In genomic region chr17:61352771-61353170, GRCh38 we compare ENCODE assay signal across 24 cellular contexts. TPM values are rescaled to one million over a fixed set of nuclear protein-coding genes. Genes with fewer than 3 reads are reported as not detected.
DNase-seq lines count a peak whose midpoint lies in the region; ATAC-seq, FAIRE-seq and TF ChIP-seq lines count a peak whose summit lies in the region.
"Had no signal": no experiment of that assay in that cellular context is flagged by ENCODE, and none has a peak within 500 bp of the region (broad histone marks: within the 10 kb centered on the region; RNA-seq: fewer than 3 reads in every experiment).

No MANE protein-coding gene starts in this region.

- 0 out of 2 replicates have a peak overlapping the region, but pooled peaks have one; percentile 56 for H3K18ac ChIP-seq in H1 (ENCODE audit: extremely low read depth, low read length)

- H3K79me2 ChIP-seq in H1 (ENCODE audit: control insufficient read depth in 1 of 2, insufficient read depth in 2 of 2, low read length in 2 of 2): no peaks in the 10 kb centered on the region

- no peak for TF ChIP-seq RAD21 in H1 (IDR thresholded peaks at IDR 0.05 in 1 of 2, conservative IDR thresholded peaks at IDR 0.05 in 1 of 2; ENCODE audit: low read depth in 2 of 2, low read length in 2 of 2)

- H3K27me3 ChIP-seq in H1 (replicated peaks in 1 of 4; ENCODE audit: control insufficient read depth in 3 of 4, extremely low read depth in 1 of 4, insufficient read depth in 3 of 4, low read length in 3 of 4): no peaks in the 10 kb centered on the region
- H3K27me3 ChIP-seq: heart left ventricle, sigmoid colon, SJSA1, tibial nerve had no signal

- H4K5ac ChIP-seq in H1 (ENCODE audit: insufficient read length, low read depth, low read length): no peak overlapping the region

- CTCF ChIA-PET in H1 (lab: Charles Lee; ENCODE audit: partially characterized antibody): interaction anchor here (0.6 to 1.3 kb wide), 3 partner anchors 9 to 37 kb away, joined by 3 to 4 read pairs (median 3); no protein-coding TSS in a partner anchor

- H2BK15ac ChIP-seq in H1 (ENCODE audit: low read length): 0 out of 2 replicates have a peak overlapping the region, but pooled peaks have one; percentile 19

- FAIRE-seq in H1 (lab: Jason Lieb, UNC): no peak
- FAIRE-seq: RCC 7860 had no signal

- TF ChIP-seq EP300 in H1 (IDR thresholded peaks at IDR 0.05; ENCODE audit: borderline replicate concordance in 1 of 2, low read depth in 2 of 2, low read length in 2 of 2): no peak

- no peak overlapping the region for H4K91ac ChIP-seq in H1 (replicated peaks; ENCODE audit: insufficient read length, low read length)

- peak overlapping the region in 1 of 4 experiments; percentile 21; a peak in 1 of 7 replicates for H3K9ac ChIP-seq in H1 (replicated peaks in 1 of 4; ENCODE audit: extremely low read depth in 1 of 4, low read depth in 3 of 4, low read length in 3 of 4)

- H3K79me1 ChIP-seq in H1 (ENCODE audit: low read depth, low read length): no peaks in the 10 kb centered on the region

- no peak overlapping the region for H2AK5ac ChIP-seq in H1 (ENCODE audit: low read depth, low read length)

- H3K4me3 ChIP-seq in H1 (ENCODE audit: extremely low read depth in 1 of 4, insufficient read depth in 2 of 4, low read depth in 3 of 4, low read length in 4 of 4): no peak overlapping the region
- H3K4me3 ChIP-seq: heart left ventricle, sigmoid colon, SJSA1, tibial nerve had no signal

- no peak overlapping the region for H3K56ac ChIP-seq in H1 (replicated peaks; ENCODE audit: insufficient read length, low read depth, low read length)

- H3K4ac ChIP-seq in H1 (replicated peaks; ENCODE audit: insufficient read length, low read depth, low read length): no peak overlapping the region

- no peaks in the 10 kb centered on the region for H3K9me3 ChIP-seq in H1 (ENCODE audit: insufficient read depth in 2 of 2, low read depth in 1 of 2, low read length in 1 of 2)
- H3K9me3 ChIP-seq: heart left ventricle, sigmoid colon, SJSA1, tibial nerve had no signal

- no peak overlapping the region for H3K14ac ChIP-seq in H1 (ENCODE audit: insufficient read length)

- no peak overlapping the region for H4K8ac ChIP-seq in H1 (ENCODE audit: extremely low read depth, insufficient read depth, low read length)

- no peak overlapping the region for H3K23ac ChIP-seq in H1 (ENCODE audit: insufficient read length)

- H2BK20ac ChIP-seq in H1 (ENCODE audit: low read length): 0 out of 2 replicates have a peak overlapping the region, but pooled peaks have one; percentile 48

- 71% methylated on average over 7 of the region's 7 CpGs; no CpG with 5 or more reads in 1 of the 2 experiments for WGBS in H1 (ENCODE audit: extremely low coverage in 1 of 2, insufficient coverage in 1 of 2, insufficient read length in 1 of 2, insufficient replicate concordance in 2 of 2, low coverage in 1 of 2, low lambda C conversion rate in 2 of 2, missing lambda C conversion rate in 1 of 2), 2 experiments

- POLR2A ChIA-PET in H1 (lab: Charles Lee; ENCODE audit: partially characterized antibody): interaction anchor here (0.7 kb wide), 1 partner anchor 8 kb away, joined by 3 read pairs; no protein-coding TSS in a partner anchor

- no peak for TF ChIP-seq CTCF in H1 (IDR thresholded peaks at IDR 0.05; ENCODE audit: control extremely low read depth in 1 of 3, insufficient read depth in 1 of 3, low read depth in 1 of 3, low read length in 3 of 3)

- peaks cover 3% of the 10 kb centered on the region; the same call in 1 of the 2 replicates for H3K23me2 ChIP-seq in H1 (ENCODE audit: low read depth, low read length)

- H4K20me1 ChIP-seq in H1 (replicated peaks in 1 of 2; ENCODE audit: control insufficient read depth in 1 of 2, insufficient read depth in 2 of 2, low read length in 2 of 2): no peaks in the 10 kb centered on the region

- no peak overlapping the region for H2AFZ ChIP-seq in H1 (ENCODE audit: low read length)

- no peak overlapping the region for H3K27ac ChIP-seq in H1 (ENCODE audit: low read depth, low read length)
- H3K27ac ChIP-seq: epithelial cell of prostate, heart left ventricle, sigmoid colon, SJSA1, tibial nerve had no signal

- no peak overlapping the region for H2BK120ac ChIP-seq in H1 (replicated peaks; ENCODE audit: low read depth, low read length)

- no peak overlapping the region; a peak in 1 of 4 replicates for H3K4me2 ChIP-seq in H1 (ENCODE audit: insufficient read depth in 1 of 2, low read depth in 2 of 2, low read length in 2 of 2)

- no peak for TF ChIP-seq POLR2A in H1 (IDR thresholded peaks at IDR 0.05; ENCODE audit: control extremely low read depth in 1 of 2, low read depth in 2 of 2, low read length in 2 of 2)

- H3K4me1 ChIP-seq in H1 (replicated peaks in 1 of 4; ENCODE audit: control insufficient read depth in 3 of 4, insufficient read depth in 4 of 4, low read length in 3 of 4): peaks cover 0 to 13% (median 8%) of the 10 kb centered on the region in 4 experiments; a peak in 4 of 7 replicates
- H3K4me1 ChIP-seq: sigmoid colon had no signal

- no peak for ATAC-seq in HG03025 (IDR thresholded peaks at IDR 0.05; ENCODE audit: low FRiP score, unreplicated experiment)
- ATAC-seq: activated CD8-positive, alpha-beta T cell treated with anti-CD3 and anti-CD28 coated beads for 36 hours; activated naive CD8-positive, alpha-beta T cell treated with anti-CD3 and anti-CD28 coated beads, Interleukin-2, amount 50 U/mL, for 24 hours; heart left ventricle; natural killer cell had no signal

- H3K36me3 ChIP-seq in H1 (ENCODE audit: control insufficient read depth in 2 of 4, insufficient read depth in 4 of 4, low read length in 3 of 4): no peaks in the 10 kb centered on the region
- H3K36me3 ChIP-seq: heart left ventricle, sigmoid colon, SJSA1 had no signal

- DNase-seq in NCI-H748 (lab: John Stamatoyannopoulos, UW; ENCODE audit: unreplicated experiment): peak; percentile 10
- DNase-seq in NCI-H748 treated with DMSO at 0.1 percent for 48 hours (lab: John Stamatoyannopoulos, UW): no peak
- no peak for DNase-seq in H1 (ENCODE audit: low read depth in 1 of 2, low spot score in 2 of 2)
- peak; percentile 47 for DNase-seq in myocyte (ENCODE audit: low read depth)
- DNase-seq in DMS79 treated with DMSO at 0.1 percent for 48 hours (lab: John Stamatoyannopoulos, UW): no peak
- DNase-seq in cortex of kidney (lab: John Stamatoyannopoulos, UW): no peak
- DNase-seq in putamen (ENCODE audit: low spot score): no peak
- DNase-seq: activated CD4-positive, alpha-beta T cell treated with anti-CD3 and anti-CD28 coated beads for 1 hour; activated CD8-positive, alpha-beta T cell treated with anti-CD3 and anti-CD28 coated beads for 36 hours; activated effector memory CD4-positive, alpha-beta T cell treated with anti-CD3 and anti-CD28 coated beads, Interleukin-2, amount 50 U/mL, for 16 hours; activated naive CD8-positive, alpha-beta T cell treated with anti-CD3 and anti-CD28 coated beads, Interleukin-2, amount 50 U/mL, for 24 hours; activated T-cell treated with anti-CD3 and anti-CD28 coated beads for 4 hours; H7; heart left ventricle; immature natural killer cell; natural killer cell; NK-92 treated with Interleukin-12 subunit alpha and Interleukin-12 subunit beta, amount 100 ng/mL, for 24 hours; sigmoid colon; T-helper 1 cell had no signal

- H2BK5ac ChIP-seq in H1 (ENCODE audit: low read depth, low read length): no peak overlapping the region

- 0 out of 2 replicates have a peak overlapping the region, but pooled peaks have one; percentile 60 for H2BK12ac ChIP-seq in H1 (ENCODE audit: low read depth, low read length)

TF ChIP-seq in H1, 55 proteins besides CTCF, POLR2A, EP300 and RAD21:
- no peak for TF ChIP-seq FOSL1 (IDR thresholded peaks at IDR 0.05; ENCODE audit: insufficient read depth, low read depth, low read length)
- TF ChIP-seq RBBP5 (IDR thresholded peaks at IDR 0.05; ENCODE audit: borderline replicate concordance, low read depth, low read length): no peak
- TF ChIP-seq JUND (IDR thresholded peaks at IDR 0.05; ENCODE audit: low read length): no peak
- no peak for TF ChIP-seq HDAC6 (IDR thresholded peaks at IDR 0.05; ENCODE audit: low read depth, low read length)
- TF ChIP-seq TAF1 (IDR thresholded peaks at IDR 0.05; ENCODE audit: low read depth, low read length): no peak
- no peak for TF ChIP-seq JUN (IDR thresholded peaks at IDR 0.05; ENCODE audit: low read depth, low read length)
- TF ChIP-seq BRCA1 (IDR thresholded peaks at IDR 0.05; ENCODE audit: low read depth, low read length): no peak
- no peak for TF ChIP-seq ASH2L (IDR thresholded peaks at IDR 0.05; ENCODE audit: low read length)
- TF ChIP-seq SAP30 (IDR thresholded peaks at IDR 0.05; ENCODE audit: insufficient read depth, insufficient replicate concordance, low read length): no peak
- TF ChIP-seq CHD2 (IDR thresholded peaks at IDR 0.05; ENCODE audit: low read length): no peak
- no peak for TF ChIP-seq KDM5A (IDR thresholded peaks at IDR 0.05; ENCODE audit: low read length)
- no peak for TF ChIP-seq ATF3 (IDR thresholded peaks at IDR 0.05; ENCODE audit: insufficient read depth, low read depth, low read length)
- TF ChIP-seq CEBPB (IDR thresholded peaks at IDR 0.05; ENCODE audit: low read depth, low read length): no peak
TF ChIP-seq in H1: peak in this region for 0.

RNA-seq across cellular contexts. Expression of gene TBX2, which starts 46.9 kb away (rescaled TPM):
- total RNA-seq in H1 (2021; fragmentation: NEBNext Ultra II Directional; extraction: Animal tissue kit (Norgen Biotek cat#: 25700)): not detected in 2 replicates
- polyA plus RNA-seq in H1 (2011; rRNA removed): 0.02 TPM in 1 of 2 replicates, not detected in the other
- polyA plus RNA-seq in H1 (2011; cell fraction: cytosol; rRNA removed): not detected
- not detected for polyA plus RNA-seq in H1 (2011; cell fraction: nucleus; rRNA removed)
- 0.09 TPM in 1 of 4 replicates, not detected in the others for polyA plus RNA-seq in H1 (2012, experiment 1 of 2)
- not detected for polyA plus RNA-seq in H1 (2012, experiment 2 of 2)
- not detected for polyA plus RNA-seq in H1 (2013, experiment 1 of 2)
- not detected for polyA plus RNA-seq in H1 (2013, experiment 2 of 2)
- polyA minus RNA-seq in H1 (2011; rRNA and poly(A)+ RNA removed): not detected in 2 replicates
- not detected for polyA minus RNA-seq in H1 (2011; cell fraction: cytosol; rRNA and poly(A)+ RNA removed)
- polyA minus RNA-seq in H1 (2011; cell fraction: nucleus; rRNA and poly(A)+ RNA removed): not detected
- 6.5 and 7.7 TPM in 2 replicates for total RNA-seq in myocyte
- polyA plus RNA-seq in myocyte (2012): 1.8 TPM
- total RNA-seq: activated CD8-positive, alpha-beta T cell treated with anti-CD3 and anti-CD28 coated beads for 36 hours; H7 had no signal
- polyA plus RNA-seq: immature natural killer cell had no signal

Comparison
In these comparisons a context has a peak if more than half of its experiments do, and no peak if none do; other contexts are left out.
1. DNase-seq: peak in NCI-H748 (single experiment) and myocyte (single experiment); none in NCI-H748 treated with DMSO at 0.1 percent for 48 hours (single experiment), H1 (0 of 2), DMS79 treated with DMSO at 0.1 percent for 48 hours (single experiment), cortex of kidney (single experiment) and putamen (single experiment).